ENCODE assay signal across 20 cellular contexts in genomic region chr7:13047061-13047460, GRCh38.
A peak's percentile ranks its signal among the peaks of the same experiment; 100 is the strongest.
DNase-seq lines count a peak whose midpoint lies in the region; ATAC-seq and TF ChIP-seq lines count a peak whose summit lies in the region.
"Had no signal": no experiment of that assay in that cellular context is flagged by ENCODE, and none has a peak within 500 bp of the region (broad histone marks: within the 10 kb centered on the region; RNA-seq: fewer than 3 reads in every experiment).

No MANE protein-coding gene starts in this region.

- no peaks in the 10 kb centered on the region for H3K9me2 ChIP-seq in PC-3 (replicated peaks; ENCODE audit: low read length)

- no peak overlapping the region for H3K4me3 ChIP-seq in PC-3 (ENCODE audit: low read length)
- H3K4me3 ChIP-seq: cardiac muscle cell, Peyer's patch, psoas muscle had no signal

- H3F3A ChIP-seq in PC-3 (ENCODE audit: low read length, unreplicated experiment) = no peaks in the 10 kb centered on the region

- CTCF ChIA-PET in PC-3 (lab: Charles Lee) = no interaction called here

- intact Hi-C loops in PC-3 (cut with micrococcal nuclease) = no loop called here

- H3K27ac Mint-ChIP-seq in glutamatergic neuron (ENCODE audit: unreplicated experiment) = no peak overlapping the region
- H3K27ac Mint-ChIP-seq in stimulated activated memory B cell treated with anti-CD40 and anti-IgM and Interleukin-4, amounts not matched to agents 10 μg/mL and 1 μg/mL and 100 μg/mL, for 72 hours = no peak overlapping the region
- H3K27ac Mint-ChIP-seq: activated CD8-positive, alpha-beta T cell treated with anti-CD3 and anti-CD28 coated beads for 36 hours; natural killer cell treated with Interleukin-12 subunit alpha and Interleukin-12 subunit beta and Interleukin-15 and Interleukin-18, amount 100 ng/mL, for 72 hours had no signal

- no peak overlapping the region for H2AFZ ChIP-seq in PC-3 (ENCODE audit: low read length)

- no peak overlapping the region for H3K9ac ChIP-seq in PC-3 (ENCODE audit: low read length)

- no peaks in the 10 kb centered on the region for H3K9me3 Mint-ChIP-seq in glutamatergic neuron (ENCODE audit: unreplicated experiment)
- H3K9me3 Mint-ChIP-seq in stimulated activated memory B cell treated with anti-CD40 and anti-IgM and Interleukin-4, amounts not matched to agents 10 μg/mL and 1 μg/mL and 100 μg/mL, for 72 hours = no peaks in the 10 kb centered on the region
- H3K9me3 Mint-ChIP-seq: activated CD8-positive, alpha-beta T cell treated with anti-CD3 and anti-CD28 coated beads for 36 hours; IgD-negative memory B cell had no signal

- no peaks in the 10 kb centered on the region for H3K36me3 ChIP-seq in PC-3 (ENCODE audit: low read depth, low read length)
- H3K36me3 ChIP-seq: cardiac muscle cell, Peyer's patch had no signal

- DNase-seq in PC-3 (no peak), glutamatergic neuron (no peak), mucosa of gallbladder (ENCODE audit: low spot score) (no peak), ecto neural progenitor cell (ENCODE audit: low spot score) (no peak)
- DNase-seq: activated CD8-positive, alpha-beta T cell treated with anti-CD3 and anti-CD28 coated beads for 36 hours; C1 segment of cervical spinal cord; DMS53; head of caudate nucleus; NCI-H1092 treated with DMSO at 0.1 percent for 48 hours; NCI-H748 treated with DMSO at 0.1 percent for 48 hours; Peyer's patch; psoas muscle; stimulated activated naive CD4-positive, alpha-beta T cell treated with Interleukin-2 at 50 U/mL for 16 hours had no signal

- peaks cover 41% of the 10 kb centered on the region for H3K4me1 ChIP-seq in PC-3 (ENCODE audit: insufficient read depth, low read length)
- H3K4me1 ChIP-seq: Peyer's patch, psoas muscle had no signal

- H3K36me3 Mint-ChIP-seq in glutamatergic neuron (ENCODE audit: unreplicated experiment) = no peaks in the 10 kb centered on the region
- H3K36me3 Mint-ChIP-seq in stimulated activated memory B cell treated with anti-CD40 and anti-IgM and Interleukin-4, amounts not matched to agents 10 μg/mL and 1 μg/mL and 100 μg/mL, for 72 hours = no peaks in the 10 kb centered on the region
- H3K36me3 Mint-ChIP-seq: natural killer cell treated with Interleukin-12 subunit alpha and Interleukin-12 subunit beta and Interleukin-15 and Interleukin-18, amount 100 ng/mL, for 72 hours had no signal

- no peaks in the 10 kb centered on the region for H3K27me3 ChIP-seq in PC-3 (ENCODE audit: low read length)
- H3K27me3 ChIP-seq: cardiac muscle cell, Peyer's patch had no signal

- ATAC-seq in GM19324 (IDR thresholded peaks at IDR 0.05; ENCODE audit: low FRiP score, unreplicated experiment) = peak; percentile 61
- ATAC-seq in HG02678 (IDR thresholded peaks at IDR 0.05; ENCODE audit: unreplicated experiment) = peak; percentile 56
- ATAC-seq in PC-3 = no peak
- ATAC-seq in stimulated activated memory B cell treated with anti-CD40 and anti-IgM and Interleukin-4, amounts not matched to agents 10 μg/mL and 1 μg/mL and 100 μg/mL, for 72 hours = no peak
- ATAC-seq: activated CD8-positive, alpha-beta T cell treated with anti-CD3 and anti-CD28 coated beads for 36 hours; natural killer cell treated with Interleukin-12 subunit alpha and Interleukin-12 subunit beta and Interleukin-15 and Interleukin-18, amount 100 ng/mL, for 72 hours; psoas muscle had no signal

- no peaks in the 10 kb centered on the region for H3K4me1 Mint-ChIP-seq in glutamatergic neuron (ENCODE audit: low read depth, unreplicated experiment)
- no peaks in the 10 kb centered on the region for H3K4me1 Mint-ChIP-seq in stimulated activated memory B cell treated with anti-CD40 and anti-IgM and Interleukin-4, amounts not matched to agents 10 μg/mL and 1 μg/mL and 100 μg/mL, for 72 hours

- H3K9me3 ChIP-seq in PC-3 (ENCODE audit: low read length) = no peaks in the 10 kb centered on the region
- H3K9me3 ChIP-seq: Peyer's patch, psoas muscle had no signal

- POLR2A ChIA-PET in PC-3 (lab: Charles Lee; ENCODE audit: unreplicated experiment) = no interaction called here

- no peaks in the 10 kb centered on the region for H3K27me3 Mint-ChIP-seq in glutamatergic neuron (ENCODE audit: unreplicated experiment)
- H3K27me3 Mint-ChIP-seq in stimulated activated memory B cell treated with anti-CD40 and anti-IgM and Interleukin-4, amounts not matched to agents 10 μg/mL and 1 μg/mL and 100 μg/mL, for 72 hours = no peaks in the 10 kb centered on the region

- H3K4me3 Mint-ChIP-seq in glutamatergic neuron (ENCODE audit: unreplicated experiment) = no peak overlapping the region
- no peak overlapping the region for H3K4me3 Mint-ChIP-seq in stimulated activated memory B cell treated with anti-CD40 and anti-IgM and Interleukin-4, amounts not matched to agents 10 μg/mL and 1 μg/mL and 100 μg/mL, for 72 hours
- H3K4me3 Mint-ChIP-seq: activated CD8-positive, alpha-beta T cell treated with anti-CD3 and anti-CD28 coated beads for 36 hours; IgD-negative memory B cell; natural killer cell treated with Interleukin-12 subunit alpha and Interleukin-12 subunit beta and Interleukin-15 and Interleukin-18, amount 100 ng/mL, for 72 hours had no signal

- H4K20me1 ChIP-seq in PC-3 (ENCODE audit: low read length) = no peaks in the 10 kb centered on the region

- no peaks in the 10 kb centered on the region for H3K79me2 ChIP-seq in PC-3 (ENCODE audit: low read length)

- no TSS peak for BruUV-seq in PC-3 (replicated peaks; lab: Mats Ljungman, UMichigan)

- TF ChIP-seq CTCF in C4-2B (conservative IDR thresholded peaks at IDR 0.05) (peak; percentile 16), PC-3 (conservative IDR thresholded peaks at IDR 0.05; ENCODE audit: low read depth, low read length) (peak; percentile 31; the same call in 1 of the 2 replicates), glutamatergic neuron (IDR thresholded peaks at IDR 0.05; ENCODE audit: partially characterized antibody, unreplicated experiment) (no peak)

- no peak overlapping the region for H3K4me2 ChIP-seq in PC-3 (ENCODE audit: low read length)

- H3K27ac ChIP-seq in C4-2B (no peak overlapping the region), PC-3 (ENCODE audit: low read length) (no peak overlapping the region)
- H3K27ac ChIP-seq: cardiac muscle cell, Peyer's patch, psoas muscle had no signal

Comparison
In these comparisons a context has a peak if more than half of its experiments do, and no peak if none do; other contexts are left out.
1. ATAC-seq: peak in GM19324 (single experiment) and HG02678 (single experiment); none in PC-3 (single experiment) and stimulated activated memory B cell treated with anti-CD40 and anti-IgM and Interleukin-4, amounts not matched to agents 10 μg/mL and 1 μg/mL and 100 μg/mL, for 72 hours (single experiment).